Comparison of ENCODE assay signal across 1 cellular context in genomic region chr19:10271543-10272086, GRCh38.
TF ChIP-seq lines count a peak whose summit lies in the region.

No MANE protein-coding gene starts in this region.

TF ChIP-seq in GM12878, 131 proteins besides CTCF, POLR2A, EP300 and RAD21 (continues in another document):
- TF ChIP-seq PAX5 (IDR thresholded peaks at IDR 0.05; ENCODE audit: borderline replicate concordance, low read depth, low read length) (0 out of 2 replicates have a peak, but pooled peaks have one; percentile 59), NR2F1 (conservative IDR thresholded peaks at IDR 0.05) (peak; percentile 98), IKZF1 (conservative IDR thresholded peaks at IDR 0.05) (peak; percentile 93), ELK1 (IDR thresholded peaks at IDR 0.05; ENCODE audit: low read depth, low read length) (no peak), NFYA (IDR thresholded peaks at IDR 0.05; ENCODE audit: borderline replicate concordance, low read depth, low read length) (no peak), BHLHE40 (IDR thresholded peaks at IDR 0.05; ENCODE audit: borderline replicate concordance in 1 of 2, low read depth in 2 of 2, low read length in 1 of 2) (peak; percentile 51 to 68; a peak in 3 of 4 replicates), CHD1 (IDR thresholded peaks at IDR 0.05; ENCODE audit: low read depth, low read length) (no peak), ZBTB33 (IDR thresholded peaks at IDR 0.05) (no peak), CHD4 (IDR thresholded peaks at IDR 0.05) (no peak), NKRF (conservative IDR thresholded peaks at IDR 0.05) (0 out of 2 replicates have a peak, but pooled peaks have one; percentile 39), ATF2 (IDR thresholded peaks at IDR 0.05; ENCODE audit: low read length) (0 out of 2 replicates have a peak, but pooled peaks have one; percentile 50), TCF7 (IDR thresholded peaks at IDR 0.05; ENCODE audit: borderline replicate concordance) (no peak), ZSCAN29 (IDR thresholded peaks at IDR 0.05) (0 out of 2 replicates have a peak, but pooled peaks have one; percentile 17), STAT1 (conservative IDR thresholded peaks at IDR 0.05) (no peak), MYC (IDR thresholded peaks at IDR 0.05; ENCODE audit: insufficient read depth, insufficient read length, insufficient replicate concordance, low read length, severe bottlenecking) (no peak), IRF3 (IDR thresholded peaks at IDR 0.05) (no peak), RELB (IDR thresholded peaks at IDR 0.05; ENCODE audit: low read depth) (peak; percentile 86), BCL11A (IDR thresholded peaks at IDR 0.05; ENCODE audit: low read depth, low read length) (0 out of 2 replicates have a peak, but pooled peaks have one; percentile 5), LARP7 (IDR thresholded peaks at IDR 0.05) (0 out of 2 replicates have a peak, but pooled peaks have one; percentile 40), ZNF592 (IDR thresholded peaks at IDR 0.05) (no peak), ZBED1 (IDR thresholded peaks at IDR 0.05; ENCODE audit: borderline replicate concordance) (peak; percentile 38; the same call in 1 of the 2 replicates), HSF1 (IDR thresholded peaks at IDR 0.05; ENCODE audit: low read depth, low read length) (no peak), BCLAF1 (IDR thresholded peaks at IDR 0.05) (no peak), POLR2AphosphoS2 (IDR thresholded peaks at IDR 0.05; ENCODE audit: low read depth, low read length) (no peak; the same call in 1 of the 2 replicates), IKZF2 (IDR thresholded peaks at IDR 0.05) (peak; percentile 78 to 89; a peak in 3 of 4 replicates), FOXM1 (IDR thresholded peaks at IDR 0.05; ENCODE audit: low read depth, low read length) (peak; percentile 61), PKNOX1 (IDR thresholded peaks at IDR 0.05) (peak; percentile 87), RUNX3 (IDR thresholded peaks at IDR 0.05; ENCODE audit: low read length) (peak; percentile 53), ZNF274 (IDR thresholded peaks at IDR 0.05; ENCODE audit: insufficient read depth, insufficient read length) (no peak), IRF4 (IDR thresholded peaks at IDR 0.05; ENCODE audit: low read depth, low read length) (no peak; the same call in 1 of the 2 replicates), GABPA (IDR thresholded peaks at IDR 0.05; ENCODE audit: low read depth) (no peak), SP1 (IDR thresholded peaks at IDR 0.05; ENCODE audit: low read depth, low read length) (peak; percentile 36), TCF3 (IDR thresholded peaks at IDR 0.05; ENCODE audit: borderline replicate concordance, insufficient read depth, low read depth, low read length) (peak; percentile 67; the same call in 1 of the 2 replicates), ZNF217 (IDR thresholded peaks at IDR 0.05) (peak; percentile 36; the same call in 1 of the 2 replicates), SREBF1 (IDR thresholded peaks at IDR 0.05; ENCODE audit: low read length) (no peak), DPF2 (IDR thresholded peaks at IDR 0.05) (peak; percentile 79), MEF2A (IDR thresholded peaks at IDR 0.05; ENCODE audit: insufficient read depth, low read depth, low read length) (0 out of 2 replicates have a peak, but pooled peaks have one; percentile 10), YY1 (IDR thresholded peaks at IDR 0.05; ENCODE audit: low read depth, low read length) (0 out of 2 replicates have a peak, but pooled peaks have one; percentile 6), SIN3A (IDR thresholded peaks at IDR 0.05; ENCODE audit: low read depth, low read length) (no peak), MXI1 (IDR thresholded peaks at IDR 0.05; ENCODE audit: low read depth, low read length) (no peak)
